ENCODE assay signal across 18 cellular contexts in genomic region chr2:234534515-234534914, GRCh38. TPM values are rescaled to one million over a fixed set of nuclear protein-coding genes. Genes with fewer than 3 reads are reported as not detected.
DNase-seq lines count a peak whose midpoint lies in the region; ATAC-seq and TF ChIP-seq lines count a peak whose summit lies in the region.
"Had no signal": no experiment of that assay in that cellular context is flagged by ENCODE, and none has a peak within 500 bp of the region (broad histone marks: within the 10 kb centered on the region; RNA-seq: fewer than 3 reads in every experiment).

No MANE protein-coding gene starts in this region.

- no peak overlapping the region for H3K4ac ChIP-seq in neuronal stem cell (ENCODE audit: low read length)

- no peak overlapping the region for H4K8ac ChIP-seq in neuronal stem cell (ENCODE audit: low read depth, low read length)

- H2AK5ac ChIP-seq in neuronal stem cell (ENCODE audit: low read depth, low read length) = no peak overlapping the region

- no CpG with 5 or more reads among the region's 8 CpGs for WGBS in neuronal stem cell (ENCODE audit: extremely low coverage in 2 of 2, insufficient read length in 2 of 2, insufficient replicate concordance in 1 of 2), 2 donors

- no peak overlapping the region for H3K23ac ChIP-seq in neuronal stem cell (ENCODE audit: low read depth, low read length, poor library complexity)

- no peak overlapping the region for H3K14ac ChIP-seq in neuronal stem cell (ENCODE audit: low read length)

- H3K36me3 ChIP-seq in WERI-Rb-1 = no peaks in the 10 kb centered on the region
- no peaks in the 10 kb centered on the region for H3K36me3 ChIP-seq in neuronal stem cell (replicated peaks in 1 of 2; ENCODE audit: control insufficient read depth in 2 of 2, insufficient read depth in 2 of 2, low read length in 2 of 2)
- H3K36me3 ChIP-seq: BLaER1 treated with 17β-estradiol and CSF1 and Interleukin-3, amounts not matched to agents 10 nM and 100 nM had no signal

- DNase-seq in COLO668 (lab: John Stamatoyannopoulos, UW; ENCODE audit: unreplicated experiment) (peak; percentile 37), NCI-H146 treated with DMSO at 0.1 percent for 48 hours (lab: John Stamatoyannopoulos, UW; ENCODE audit: unreplicated experiment) (peak; percentile 32), WERI-Rb-1 (no peak), neuronal stem cell (ENCODE audit: low spot score) (no peak), head of caudate nucleus (no peak), NCI-H2171 treated with DMSO at 0.1 percent for 48 hours (lab: John Stamatoyannopoulos, UW) (no peak)
- DNase-seq: CD8-positive, alpha-beta T cell; COR-L47; DMS 273 treated with DMSO at 0.1 percent for 48 hours; DND-41; EL; GOT3; H7; HFFc6 had no signal

- H2BK120ac ChIP-seq in neuronal stem cell (ENCODE audit: low read depth, low read length) = no peak overlapping the region

- H3K27me3 ChIP-seq in WERI-Rb-1 (ENCODE audit: insufficient read depth, low read depth, severe bottlenecking) (no peaks in the 10 kb centered on the region), neuronal stem cell (ENCODE audit: control insufficient read depth in 3 of 3, insufficient read depth in 3 of 3, low read depth in 1 of 3, low read length in 3 of 3) (peaks cover 0 to 3% (median 0%) of the 10 kb centered on the region in 3 experiments)
- H3K27me3 ChIP-seq: BLaER1 treated with 17β-estradiol and CSF1 and Interleukin-3, amounts not matched to agents 10 nM and 100 nM had no signal

- no peak overlapping the region for H2BK15ac ChIP-seq in neuronal stem cell (ENCODE audit: low read length)

- H3K9ac ChIP-seq in neuronal stem cell (ENCODE audit: low read depth, low read length, poor library complexity) = no peak overlapping the region
- H3K9ac ChIP-seq: BLaER1 treated with 17β-estradiol and CSF1 and Interleukin-3, amounts not matched to agents 10 nM and 100 nM had no signal

- no peak overlapping the region for H2BK12ac ChIP-seq in neuronal stem cell (ENCODE audit: low read length)

- TF ChIP-seq CTCF in WERI-Rb-1 (IDR thresholded peaks at IDR 0.05; ENCODE audit: low read depth, low read length) = no peak

- H2AFZ ChIP-seq in neuronal stem cell (ENCODE audit: low read length) = peak overlapping the region; percentile 37

- H3K4me2 ChIP-seq in neuronal stem cell (ENCODE audit: insufficient read depth, low read length, poor library complexity, severe bottlenecking) = no peak overlapping the region

- intact Hi-C loops in head of caudate nucleus (cut with DNase I) = no loop called here

- no peak overlapping the region for H4K91ac ChIP-seq in neuronal stem cell (ENCODE audit: low read depth, low read length, poor library complexity)

- H3K4me1 ChIP-seq in neuronal stem cell (ENCODE audit: control insufficient read depth in 2 of 2, insufficient read depth in 1 of 2, low read depth in 1 of 2, low read length in 2 of 2) = peaks cover 4 to 6% of the 10 kb centered on the region in 2 donors

- peak overlapping the region; percentile 44 for H3K18ac ChIP-seq in neuronal stem cell (ENCODE audit: low read length)

- H3K79me1 ChIP-seq in neuronal stem cell (ENCODE audit: low read depth, low read length) = no peaks in the 10 kb centered on the region

- H3K4me3 ChIP-seq in WERI-Rb-1 (ENCODE audit: low read depth, low read length) = no peak overlapping the region
- H3K4me3 ChIP-seq in neuronal stem cell (ENCODE audit: low read length in 2 of 2) = no peak overlapping the region
- H3K4me3 ChIP-seq: BLaER1 treated with 17β-estradiol and CSF1 and Interleukin-3, amounts not matched to agents 10 nM and 100 nM; GM12878 had no signal

- H3K27ac ChIP-seq in WERI-Rb-1 (peak overlapping the region; percentile 91), neuronal stem cell (replicated peaks; ENCODE audit: low read length) (no peak overlapping the region)
- H3K27ac ChIP-seq: BLaER1 treated with 17β-estradiol and CSF1 and Interleukin-3, amounts not matched to agents 10 nM and 100 nM had no signal

- no peak for ATAC-seq in HG03439 (IDR thresholded peaks at IDR 0.05; ENCODE audit: unreplicated experiment)
- ATAC-seq: CD8-positive, alpha-beta T cell; GM12878; HCT116 had no signal

- H3K9me3 ChIP-seq in WERI-Rb-1 (ENCODE audit: severe bottlenecking) (peaks cover 3% of the 10 kb centered on the region), neuronal stem cell (replicated peaks in 1 of 2; ENCODE audit: control insufficient read depth in 2 of 2, insufficient read depth in 1 of 2, low read depth in 1 of 2, low read length in 2 of 2) (no peaks in the 10 kb centered on the region)

- H2BK5ac ChIP-seq in neuronal stem cell (ENCODE audit: low read length) = no peak overlapping the region

RNA-seq across cellular contexts. Expression of gene ARL4C, which starts 37.6 kb away (rescaled TPM):
- polyA plus RNA-seq in neuronal stem cell (2013, experiment 1 of 2) = 123 TPM
- polyA plus RNA-seq in neuronal stem cell (2013, experiment 2 of 2) = 127 TPM

Comparison
In these comparisons a context has a peak if more than half of its experiments do, and no peak if none do; other contexts are left out.
1. DNase-seq: peak in COLO668 (single experiment) and NCI-H146 treated with DMSO at 0.1 percent for 48 hours (single experiment); none in WERI-Rb-1 (single experiment), neuronal stem cell (single experiment), head of caudate nucleus (0 of 42) and NCI-H2171 treated with DMSO at 0.1 percent for 48 hours (single experiment).